30 cellular contexts compared by ENCODE assay signal in genomic region chr2:169670937-169671336, GRCh38. TPM values are rescaled to one million over a fixed set of nuclear protein-coding genes. Genes with fewer than 3 reads are reported as not detected.
"Had no signal": no experiment of that assay in that cellular context is flagged by ENCODE, and none has a peak within 500 bp of the region (broad histone marks: within the 10 kb centered on the region; RNA-seq: fewer than 3 reads in every experiment).

No MANE protein-coding gene starts in this region.

- DNase-seq: stimulated activated CD4-positive, alpha-beta T cell treated with anti-CD3 and anti-CD28 coated beads, Interleukin-2, amount 100 ng/mL, for 48 hours; stimulated activated CD4-positive, alpha-beta T cell treated with anti-CD3 and anti-CD28 coated beads, Interleukin-4, amount 100 ng/mL, for 1 hour; stimulated activated CD4-positive, alpha-beta T cell treated with anti-CD3 and anti-CD28 coated beads, Interleukin-4, amount 100 ng/mL, for 24 hours; stimulated activated CD4-positive, alpha-beta T cell treated with anti-CD3 and anti-CD28 coated beads, Interleukin-4, amount 100 ng/mL, for 4 hours; stimulated activated CD8-positive, alpha-beta memory T cell treated with anti-CD3 and anti-CD28 coated beads, Interleukin-4, amount 100 ng/mL, for 48 hours; stimulated activated naive B cell treated with anti-CD40 and anti-IgM and Interleukin-4, amounts not matched to agents 10 μg/mL and 1 μg/mL and 100 μg/mL, for 72 hours; stimulated activated naive CD4-positive, alpha-beta T cell; stimulated activated naive CD4-positive, alpha-beta T cell treated with Interleukin-2 at 50 U/mL for 16 hours; stimulated activated naive CD8-positive, alpha-beta T cell treated with anti-CD3 and anti-CD28 coated beads, Interleukin-15, amount 100 ng/mL, for 72 hours; stimulated activated naive CD8-positive, alpha-beta T cell treated with anti-CD3 and anti-CD28 coated beads, Interleukin-15, Interleukin-2, amounts not matched to agents 100 U/mL and 50 U/mL, for 24 hours; stomach; substantia nigra; testis; thyroid gland; tibial artery; transverse colon; upper lobe of right lung; uterus had no signal

- H3K9me3 Mint-ChIP-seq: stimulated activated effector memory CD8-positive, alpha-beta T cell treated with anti-CD3 and anti-CD28 coated beads, Interleukin-12 subunit alpha, Interleukin-12 subunit beta, amount 100 ng/mL, for 72 hours; stimulated activated memory B cell treated with anti-CD40 and anti-IgM and Interleukin-4, amounts not matched to agents 10 μg/mL and 1 μg/mL and 100 μg/mL, for 72 hours; stimulated activated naive B cell treated with anti-CD40 and anti-IgM and Interleukin-4, amounts not matched to agents 10 μg/mL and 1 μg/mL and 100 μg/mL, for 72 hours; stimulated activated naive CD8-positive, alpha-beta T cell treated with anti-CD3 and anti-CD28 coated beads, Interleukin-15, amount 100 ng/mL, for 72 hours; stimulated activated naive CD8-positive, alpha-beta T cell treated with anti-CD3 and anti-CD28 coated beads, Interleukin-15, Interleukin-2, amounts not matched to agents 100 ng/mL and 50 ng/mL, for 24 hours; type B pancreatic cell had no signal

- H3K4me1 Mint-ChIP-seq: stimulated activated effector memory CD8-positive, alpha-beta T cell treated with anti-CD3 and anti-CD28 coated beads, Interleukin-12 subunit alpha, Interleukin-12 subunit beta, amount 100 ng/mL, for 72 hours; stimulated activated memory B cell treated with anti-CD40 and anti-IgM and Interleukin-4, amounts not matched to agents 10 μg/mL and 1 μg/mL and 100 μg/mL, for 72 hours; stimulated activated naive B cell treated with anti-CD40 and anti-IgM and Interleukin-4, amounts not matched to agents 10 μg/mL and 1 μg/mL and 100 μg/mL, for 72 hours; stimulated activated naive CD8-positive, alpha-beta T cell treated with anti-CD3 and anti-CD28 coated beads, Interleukin-15, amount 100 ng/mL, for 72 hours had no signal

- H3K4me1 ChIP-seq: suprapubic skin, testis, thyroid gland, tibial artery, tibial nerve, transverse colon, upper lobe of left lung, upper lobe of right lung, uterus, vagina had no signal

- FAIRE-seq: urothelium cell line had no signal

- H3K4me3 ChIP-seq: stomach, suprapubic skin, testis, thoracic aorta, thyroid gland, tibial artery, tibial nerve, transverse colon, upper lobe of left lung, upper lobe of right lung, uterus, vagina had no signal

- H3K4me3 Mint-ChIP-seq: stimulated activated effector memory CD8-positive, alpha-beta T cell treated with anti-CD3 and anti-CD28 coated beads, Interleukin-12 subunit alpha, Interleukin-12 subunit beta, amount 100 ng/mL, for 72 hours; stimulated activated memory B cell treated with anti-CD40 and anti-IgM and Interleukin-4, amounts not matched to agents 10 μg/mL and 1 μg/mL and 100 μg/mL, for 72 hours; stimulated activated naive B cell treated with anti-CD40 and anti-IgM and Interleukin-4, amounts not matched to agents 10 μg/mL and 1 μg/mL and 100 μg/mL, for 72 hours; stimulated activated naive CD8-positive, alpha-beta T cell treated with anti-CD3 and anti-CD28 coated beads, Interleukin-15, amount 100 ng/mL, for 72 hours; stimulated activated naive CD8-positive, alpha-beta T cell treated with anti-CD3 and anti-CD28 coated beads, Interleukin-15, Interleukin-2, amounts not matched to agents 100 ng/mL and 50 ng/mL, for 24 hours; type B pancreatic cell had no signal

- H3K27ac Mint-ChIP-seq: stimulated activated effector memory CD8-positive, alpha-beta T cell treated with anti-CD3 and anti-CD28 coated beads, Interleukin-12 subunit alpha, Interleukin-12 subunit beta, amount 100 ng/mL, for 72 hours; stimulated activated memory B cell treated with anti-CD40 and anti-IgM and Interleukin-4, amounts not matched to agents 10 μg/mL and 1 μg/mL and 100 μg/mL, for 72 hours; stimulated activated naive B cell treated with anti-CD40 and anti-IgM and Interleukin-4, amounts not matched to agents 10 μg/mL and 1 μg/mL and 100 μg/mL, for 72 hours; stimulated activated naive CD8-positive, alpha-beta T cell treated with anti-CD3 and anti-CD28 coated beads, Interleukin-15, amount 100 ng/mL, for 72 hours; stimulated activated naive CD8-positive, alpha-beta T cell treated with anti-CD3 and anti-CD28 coated beads, Interleukin-15, Interleukin-2, amounts not matched to agents 100 ng/mL and 50 ng/mL, for 24 hours; type B pancreatic cell had no signal

- H3K27me3 ChIP-seq: stomach, suprapubic skin, testis, thyroid gland, tibial artery, tibial nerve, transverse colon, upper lobe of left lung, upper lobe of right lung, uterus, vagina had no signal

- H3K27me3 Mint-ChIP-seq: type B pancreatic cell had no signal

- ATAC-seq: stimulated activated memory B cell treated with anti-CD40 and anti-IgM and Interleukin-4, amounts not matched to agents 10 μg/mL and 1 μg/mL and 100 μg/mL, for 72 hours; stimulated activated naive B cell treated with anti-CD40 and anti-IgM and Interleukin-4, amounts not matched to agents 10 μg/mL and 1 μg/mL and 100 μg/mL, for 72 hours; stimulated activated naive CD8-positive, alpha-beta T cell treated with anti-CD3 and anti-CD28 coated beads, Interleukin-15, amount 100 ng/mL, for 72 hours; stimulated activated naive CD8-positive, alpha-beta T cell treated with anti-CD3 and anti-CD28 coated beads, Interleukin-15, Interleukin-2, amounts not matched to agents 100 U/mL and 50 U/mL, for 24 hours; upper lobe of right lung had no signal

- H3K9me3 ChIP-seq: stomach, suprapubic skin, testis, thoracic aorta, thyroid gland, tibial artery, tibial nerve, transverse colon, upper lobe of left lung, upper lobe of right lung, uterus, vagina had no signal

- H3K36me3 Mint-ChIP-seq: stimulated activated effector memory CD8-positive, alpha-beta T cell treated with anti-CD3 and anti-CD28 coated beads, Interleukin-12 subunit alpha, Interleukin-12 subunit beta, amount 100 ng/mL, for 72 hours; stimulated activated memory B cell treated with anti-CD40 and anti-IgM and Interleukin-4, amounts not matched to agents 10 μg/mL and 1 μg/mL and 100 μg/mL, for 72 hours; stimulated activated naive B cell treated with anti-CD40 and anti-IgM and Interleukin-4, amounts not matched to agents 10 μg/mL and 1 μg/mL and 100 μg/mL, for 72 hours; type B pancreatic cell had no signal

- H3K36me3 ChIP-seq: stomach, suprapubic skin, thoracic aorta, thyroid gland, tibial artery, tibial nerve, transverse colon, upper lobe of left lung, upper lobe of right lung, uterus, vagina had no signal

- H3K27ac ChIP-seq: stomach, suprapubic skin, testis, thoracic aorta, thyroid gland, tibial artery, tibial nerve, transverse colon, upper lobe of left lung, upper lobe of right lung, uterus, vagina had no signal

RNA-seq across cellular contexts. Expression of gene CFAP210, which starts 23.3 kb away (rescaled TPM):
- total RNA-seq: subcutaneous adipose tissue, suprapubic skin, thoracic aorta, transverse colon, upper lobe of right lung, urinary bladder had no signal
